Comparison of ENCODE assay signal across 30 cellular contexts in the genomic region with DNA sequence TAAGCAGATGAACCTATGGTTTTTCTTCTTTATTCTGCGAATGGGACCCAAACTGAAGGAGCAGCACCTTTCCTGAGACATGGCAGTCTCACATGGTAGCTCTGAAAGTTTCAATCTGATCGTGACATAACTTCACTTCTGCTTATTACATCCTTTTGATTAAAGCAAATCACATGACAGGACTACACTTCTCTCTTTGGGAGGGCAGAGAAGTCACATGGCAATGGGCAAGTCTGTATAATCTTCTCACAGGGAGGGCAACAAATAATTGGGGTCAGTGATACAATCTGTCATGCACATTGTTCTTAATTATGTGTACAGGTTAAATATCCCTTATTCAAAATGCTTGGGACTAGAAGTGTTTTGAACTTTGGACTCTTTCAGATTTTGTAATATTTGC. TPM values are rescaled to one million over a fixed set of nuclear protein-coding genes. Genes with fewer than 3 reads are reported as not detected.
A peak's percentile ranks its signal among the peaks of the same experiment; 100 is the strongest.
DNase-seq lines count a peak whose midpoint lies in the region; ATAC-seq and TF ChIP-seq lines count a peak whose summit lies in the region.
"Had no signal": no experiment of that assay in that cellular context is flagged by ENCODE, and none has a peak within 500 bp of the region (broad histone marks: within the 10 kb centered on the region; RNA-seq: fewer than 3 reads in every experiment).

No MANE protein-coding gene starts in this region.

- no peaks in the 10 kb centered on the region for H3K27me3 ChIP-seq in Karpas-422 (ENCODE audit: low read length)
- no peaks in the 10 kb centered on the region for H3K27me3 ChIP-seq in OCI-LY3 (ENCODE audit: low read depth, low read length)
- H3K27me3 ChIP-seq: gastrocnemius medialis had no signal

- peaks cover 14% of the 10 kb centered on the region for H3K36me3 ChIP-seq in Karpas-422 (ENCODE audit: insufficient read depth, low read length)
- H3K36me3 ChIP-seq in OCI-LY3 (replicated peaks; ENCODE audit: low read depth, low read length) = peaks cover 22% of the 10 kb centered on the region

- TF ChIP-seq CTCF in OCI-LY3 (IDR thresholded peaks at IDR 0.05; ENCODE audit: low read depth, low read length) = no peak
- no peak for TF ChIP-seq CTCF in GM13977 (IDR thresholded peaks at IDR 0.05; ENCODE audit: extremely low read depth, insufficient read depth, missing control alignments)

- H3K79me2 ChIP-seq in Karpas-422 (ENCODE audit: low read length) = 0 out of 2 replicates have a peak, but pooled peaks cover 6% of the 10 kb centered on the region
- no peaks in the 10 kb centered on the region for H3K79me2 ChIP-seq in OCI-LY3 (ENCODE audit: low read length)

- H3K4me3 Mint-ChIP-seq in dendritic cell treated with granulocyte-macrophage colony-stimulating factor and Interleukin-4, amounts not matched to agents 40 ng/mL and 50 ng/mL, for 4 days = no peak overlapping the region
- H3K4me3 Mint-ChIP-seq: activated CD8-positive, alpha-beta memory T cell treated with anti-CD3 and anti-CD28 coated beads, Interleukin-2, amount 10 ng/mL, durations not matched to agents 7 days and 5 days; activated naive CD4-positive, alpha-beta T cell treated with anti-CD3 and anti-CD28 coated beads for 36 hours; brain; immature natural killer cell; T-helper 2 cell treated with Interferon-gamma antibody and Interleukin-4, amounts not matched to agents 5 μg/mL and 100 μg/mL, for 36 hours; WTC11 had no signal

- H3K4me1 ChIP-seq in Karpas-422 (ENCODE audit: low read length) = peaks cover 15% of the 10 kb centered on the region
- H3K4me1 ChIP-seq in OCI-LY3 (ENCODE audit: low read length) = peaks cover 11% of the 10 kb centered on the region
- H3K4me1 ChIP-seq: A549, gastrocnemius medialis had no signal

- H3K27me3 Mint-ChIP-seq in dendritic cell treated with granulocyte-macrophage colony-stimulating factor and Interleukin-4, amounts not matched to agents 40 ng/mL and 50 ng/mL, for 4 days = no peaks in the 10 kb centered on the region
- H3K27me3 Mint-ChIP-seq: activated CD8-positive, alpha-beta memory T cell treated with anti-CD3 and anti-CD28 coated beads, Interleukin-2, amount 10 ng/mL, durations not matched to agents 7 days and 5 days; brain; progenitor cell of endocrine pancreas had no signal

- in situ Hi-C loops in GM13977 (cut with MboI; ENCODE audit: low pct_unique_long_range_greater_than_20kb, low sequenced_read_pairs, unreplicated experiment) = no loop called here

- H3K9me3 Mint-ChIP-seq in dendritic cell treated with granulocyte-macrophage colony-stimulating factor and Interleukin-4, amounts not matched to agents 40 ng/mL and 50 ng/mL, for 4 days = peaks cover 17% of the 10 kb centered on the region
- H3K9me3 Mint-ChIP-seq: activated naive CD4-positive, alpha-beta T cell treated with anti-CD3 and anti-CD28 coated beads for 36 hours had no signal

- H2AFZ ChIP-seq in Karpas-422 (ENCODE audit: low read length) (no peak overlapping the region), OCI-LY3 (ENCODE audit: low read depth, low read length) (no peak overlapping the region)

- DNase-seq in CD1c-positive myeloid dendritic cell (ENCODE audit: extremely low spot score) (peak; percentile 78), Karpas-422 (peak; percentile 72), GM13977 (ENCODE audit: low spot score) (no peak)
- DNase-seq in stimulated activated CD4-positive, alpha-beta T cell treated with anti-CD3 and anti-CD28 coated beads, Interleukin-1b, Interleukin-23, amount 100 ng/mL, for 48 hours = no peak
- no peak for DNase-seq in stimulated activated CD4-positive, alpha-beta T cell treated with anti-CD3 and anti-CD28 coated beads, Interleukin-4, amount 100 ng/mL, for 24 hours
- DNase-seq: activated CD4-positive, alpha-beta T cell treated with anti-CD3 and anti-CD28 coated beads, Interleukin-2, amount 50 U/mL, for 1 hour; activated CD8-positive, alpha-beta memory T cell treated with anti-CD3 and anti-CD28 coated beads, Interleukin-2, amount 10 ng/mL, durations not matched to agents 7 days and 5 days; activated naive CD4-positive, alpha-beta T cell treated with anti-CD3 and anti-CD28 coated beads for 36 hours; DMS53; gastrocnemius medialis; hippocampal formation; immature natural killer cell; left colon; mesenchymal stem cell; NCI-H1092; NCI-H1930; NCI-H524 treated with DMSO at 0.1 percent for 48 hours; NK-92 treated with Interleukin-12 subunit alpha and Interleukin-12 subunit beta, amount 100 ng/mL, for 24 hours; stimulated activated CD8-positive, alpha-beta memory T cell treated with anti-CD3 and anti-CD28 coated beads, Interleukin-4, amount 100 ng/mL, for 48 hours; trophoblast cell had no signal

- H4K20me1 ChIP-seq in Karpas-422 (ENCODE audit: insufficient read depth, low read depth, low read length) = no peaks in the 10 kb centered on the region
- no peaks in the 10 kb centered on the region for H4K20me1 ChIP-seq in OCI-LY3 (ENCODE audit: insufficient read depth, low read length)

- H3K27ac Mint-ChIP-seq in dendritic cell treated with granulocyte-macrophage colony-stimulating factor and Interleukin-4, amounts not matched to agents 40 ng/mL and 50 ng/mL, for 4 days = peak overlapping the region; percentile 60
- H3K27ac Mint-ChIP-seq: activated CD8-positive, alpha-beta memory T cell treated with anti-CD3 and anti-CD28 coated beads, Interleukin-2, amount 10 ng/mL, durations not matched to agents 7 days and 5 days; activated naive CD4-positive, alpha-beta T cell treated with anti-CD3 and anti-CD28 coated beads for 36 hours; brain; progenitor cell of endocrine pancreas; T-helper 2 cell treated with Interferon-gamma antibody and Interleukin-4, amounts not matched to agents 5 μg/mL and 100 μg/mL, for 36 hours; WTC11 had no signal

- peaks cover 66% of the 10 kb centered on the region for H3K36me3 Mint-ChIP-seq in dendritic cell treated with granulocyte-macrophage colony-stimulating factor and Interleukin-4, amounts not matched to agents 40 ng/mL and 50 ng/mL, for 4 days (ENCODE audit: low read depth)

- intact Hi-C loops in dendritic cell treated with granulocyte-macrophage colony-stimulating factor and Interleukin-4, amounts not matched to agents 40 ng/mL and 50 ng/mL, for 4 days (cut with micrococcal nuclease) = loop anchor here (10.0 kb wide), 1 partner anchor 894 kb away; no protein-coding TSS in a partner anchor

- H3K9ac ChIP-seq in Karpas-422 (ENCODE audit: low read length) (no peak overlapping the region), OCI-LY3 (ENCODE audit: low read length) (no peak overlapping the region)

- peaks cover 25% of the 10 kb centered on the region for H3K4me1 Mint-ChIP-seq in dendritic cell treated with granulocyte-macrophage colony-stimulating factor and Interleukin-4, amounts not matched to agents 40 ng/mL and 50 ng/mL, for 4 days (ENCODE audit: low read depth)
- H3K4me1 Mint-ChIP-seq: activated CD8-positive, alpha-beta memory T cell treated with anti-CD3 and anti-CD28 coated beads, Interleukin-2, amount 10 ng/mL, durations not matched to agents 7 days and 5 days; brain; immature natural killer cell; WTC11 had no signal

- H3K27ac ChIP-seq in Karpas-422 (ENCODE audit: low read length) (peak overlapping the region; percentile 10; the same call in 1 of the 2 replicates), OCI-LY3 (ENCODE audit: low read length) (no peak overlapping the region)
- H3K27ac ChIP-seq: A549, gastrocnemius medialis, RWPE1 had no signal

- H3K4me2 ChIP-seq in Karpas-422 (ENCODE audit: low read depth, low read length, poor library complexity, severe bottlenecking) = peak overlapping the region; percentile 0
- H3K4me2 ChIP-seq in OCI-LY3 (ENCODE audit: low read length) = peak overlapping the region; percentile 41
- H3K4me2 ChIP-seq: A549 had no signal

- H3K9me2 ChIP-seq in Karpas-422 (replicated peaks; ENCODE audit: insufficient read depth, low read length) = no peaks in the 10 kb centered on the region

- H3K9me3 ChIP-seq in Karpas-422 (ENCODE audit: low read length) (peaks cover 4% of the 10 kb centered on the region; the same call in 1 of the 2 replicates), OCI-LY3 (ENCODE audit: insufficient read depth, low read length) (no peaks in the 10 kb centered on the region; the same call in 1 of the 2 replicates)
- H3K9me3 ChIP-seq: gastrocnemius medialis had no signal

- H3K4me3 ChIP-seq in Karpas-422 (ENCODE audit: low read length) = no peak overlapping the region
- no peak overlapping the region for H3K4me3 ChIP-seq in OCI-LY3 (ENCODE audit: low read length)
- H3K4me3 ChIP-seq: A549, gastrocnemius medialis had no signal

- no peak for ATAC-seq in GM21723 (IDR thresholded peaks at IDR 0.05; ENCODE audit: unreplicated experiment)
- ATAC-seq: A549; activated CD8-positive, alpha-beta memory T cell treated with anti-CD3 and anti-CD28 coated beads, Interleukin-2, amount 10 ng/mL, durations not matched to agents 7 days and 5 days; gastrocnemius medialis; HCT116; left colon; WTC11 had no signal

RNA-seq across cellular contexts. Expression of a gene that starts 21.6 kb away (rescaled TPM):
- 73.0 and 81.8 TPM in 2 replicates for total RNA-seq in Karpas-422 (2014; rRNA removed; shearing (Covaris generic); ENCODE audit: low replicate concordance)

RNA-seq across cellular contexts. Expression of a gene that starts 47.9 kb away (rescaled TPM):
- 0.37 and 1.1 TPM in 2 replicates for total RNA-seq in Karpas-422 (2014; rRNA removed; shearing (Covaris generic); ENCODE audit: low replicate concordance)

RNA-seq across cellular contexts. Expression of a gene that starts 53.0 kb away (rescaled TPM):
- total RNA-seq in Karpas-422 (2014; rRNA removed; shearing (Covaris generic); ENCODE audit: low replicate concordance) = 53.8 and 73.3 TPM in 2 replicates

Comparison
In these comparisons a context has a peak if more than half of its experiments do, and no peak if none do; other contexts are left out.
1. DNase-seq: peak in CD1c-positive myeloid dendritic cell (single experiment) and Karpas-422 (single experiment); none in stimulated activated CD4-positive, alpha-beta T cell treated with anti-CD3 and anti-CD28 coated beads, Interleukin-1b, Interleukin-23, amount 100 ng/mL, for 48 hours (single experiment), GM13977 (single experiment) and stimulated activated CD4-positive, alpha-beta T cell treated with anti-CD3 and anti-CD28 coated beads, Interleukin-4, amount 100 ng/mL, for 24 hours (single experiment).